1 cellular context compared by ENCODE assay signal in the genomic region with DNA sequence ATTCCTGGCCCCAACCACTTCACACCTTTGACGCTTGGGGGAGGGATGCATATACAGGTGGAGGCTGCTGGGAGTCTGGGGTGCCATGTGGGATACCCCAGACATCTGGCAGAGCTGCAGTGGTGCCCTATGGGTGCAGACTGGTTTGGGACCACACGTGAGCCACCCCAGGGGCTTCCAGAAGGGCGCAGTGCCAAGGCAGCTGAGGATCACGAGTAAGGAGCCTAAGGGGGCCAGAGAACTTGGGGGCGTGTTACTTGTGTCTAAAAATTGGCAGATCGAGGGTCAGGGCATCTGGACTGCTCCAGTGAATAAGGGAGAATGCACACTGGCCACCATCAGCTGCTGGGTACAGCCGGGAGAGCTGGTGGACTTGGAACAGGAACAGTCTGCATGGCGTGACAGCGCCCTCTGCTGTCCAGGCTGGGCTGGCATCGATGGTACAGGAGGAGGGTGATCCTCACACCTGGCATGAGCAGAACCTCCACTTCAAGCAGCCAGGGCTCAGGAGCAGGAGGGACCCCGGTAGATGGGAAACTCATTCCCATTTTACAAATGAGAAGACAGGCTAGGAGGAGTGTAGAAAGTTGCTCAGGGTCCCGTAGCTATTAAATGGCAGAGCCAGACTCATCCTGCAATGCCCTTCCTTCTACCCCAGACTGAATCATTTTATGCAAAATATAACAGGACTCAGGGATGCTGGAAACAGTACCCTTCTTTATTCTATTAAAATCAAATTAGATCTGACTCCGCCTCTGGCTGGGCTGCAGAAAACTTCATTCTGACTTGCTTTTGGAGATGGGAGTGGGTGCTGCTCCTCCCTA.
TF ChIP-seq lines count a peak whose summit lies in the region.

No MANE protein-coding gene starts in this region.

TF ChIP-seq in K562, 482 proteins besides CTCF, POLR2A, EP300 and RAD21 (continues in another document):
- TF ChIP-seq, protein P1, sequence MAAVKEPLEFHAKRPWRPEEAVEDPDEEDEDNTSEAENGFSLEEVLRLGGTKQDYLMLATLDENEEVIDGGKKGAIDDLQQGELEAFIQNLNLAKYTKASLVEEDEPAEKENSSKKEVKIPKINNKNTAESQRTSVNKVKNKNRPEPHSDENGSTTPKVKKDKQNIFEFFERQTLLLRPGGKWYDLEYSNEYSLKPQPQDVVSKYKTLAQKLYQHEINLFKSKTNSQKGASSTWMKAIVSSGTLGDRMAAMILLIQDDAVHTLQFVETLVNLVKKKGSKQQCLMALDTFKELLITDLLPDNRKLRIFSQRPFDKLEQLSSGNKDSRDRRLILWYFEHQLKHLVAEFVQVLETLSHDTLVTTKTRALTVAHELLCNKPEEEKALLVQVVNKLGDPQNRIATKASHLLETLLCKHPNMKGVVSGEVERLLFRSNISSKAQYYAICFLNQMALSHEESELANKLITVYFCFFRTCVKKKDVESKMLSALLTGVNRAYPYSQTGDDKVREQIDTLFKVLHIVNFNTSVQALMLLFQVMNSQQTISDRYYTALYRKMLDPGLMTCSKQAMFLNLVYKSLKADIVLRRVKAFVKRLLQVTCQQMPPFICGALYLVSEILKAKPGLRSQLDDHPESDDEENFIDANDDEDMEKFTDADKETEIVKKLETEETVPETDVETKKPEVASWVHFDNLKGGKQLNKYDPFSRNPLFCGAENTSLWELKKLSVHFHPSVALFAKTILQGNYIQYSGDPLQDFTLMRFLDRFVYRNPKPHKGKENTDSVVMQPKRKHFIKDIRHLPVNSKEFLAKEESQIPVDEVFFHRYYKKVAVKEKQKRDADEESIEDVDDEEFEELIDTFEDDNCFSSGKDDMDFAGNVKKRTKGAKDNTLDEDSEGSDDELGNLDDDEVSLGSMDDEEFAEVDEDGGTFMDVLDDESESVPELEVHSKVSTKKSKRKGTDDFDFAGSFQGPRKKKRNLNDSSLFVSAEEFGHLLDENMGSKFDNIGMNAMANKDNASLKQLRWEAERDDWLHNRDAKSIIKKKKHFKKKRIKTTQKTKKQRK (IDR thresholded peaks at IDR 0.05; ENCODE audit: borderline replicate concordance, low read depth, low read length), result no peak
- TF ChIP-seq ZBTB8A (IDR thresholded peaks at IDR 0.05; ENCODE audit: partially characterized antibody) (no peak), MAZ (CRISPR knock-in tag; conservative IDR thresholded peaks at IDR 0.05 in 1 of 2, IDR thresholded peaks at IDR 0.05 in 1 of 2) (peak in 1 of 2 experiments; percentile 32; a peak in 1 of 4 replicates), ZNF140 (CRISPR knock-in tag; IDR thresholded peaks at IDR 0.05) (no peak), ZNF76 (CRISPR knock-in tag; IDR thresholded peaks at IDR 0.05; ENCODE audit: borderline replicate concordance) (no peak), KAT7 (CRISPR knock-in tag; IDR thresholded peaks at IDR 0.05; ENCODE audit: borderline replicate concordance) (no peak), ZNF197 (CRISPR knock-in tag; IDR thresholded peaks at IDR 0.05; ENCODE audit: low read depth) (no peak), DACH1 (IDR thresholded peaks at IDR 0.05; ENCODE audit: partially characterized antibody) (no peak), TEAD4 (IDR thresholded peaks at IDR 0.05; ENCODE audit: low read length) (no peak), TEAD4 (CRISPR knock-in tag; IDR thresholded peaks at IDR 0.05; ENCODE audit: borderline replicate concordance) (no peak), SNRNP70 (optimal IDR thresholded peaks at IDR 0.05; ENCODE audit: low read depth, low read length) (no peak), FIP1L1 (IDR thresholded peaks at IDR 0.05; ENCODE audit: low read depth, low read length, poor library complexity, severe bottlenecking) (no peak), SRSF9 (IDR thresholded peaks at IDR 0.05; ENCODE audit: borderline replicate concordance, low read depth, low read length) (no peak), HOXB6 (CRISPR knock-in tag; IDR thresholded peaks at IDR 0.05; ENCODE audit: borderline replicate concordance) (no peak), ZNF592 (IDR thresholded peaks at IDR 0.05) (no peak), ZC3H11A (IDR thresholded peaks at IDR 0.05; ENCODE audit: low read depth, low read length) (no peak), TEAD2 (tag; IDR thresholded peaks at IDR 0.05) (no peak), EGR1 (conservative IDR thresholded peaks at IDR 0.05) (no peak), RBFOX2 (IDR thresholded peaks at IDR 0.05; ENCODE audit: low read depth, low read length) (no peak), CC2D1A (IDR thresholded peaks at IDR 0.05) (peak; percentile 70), ZNF583 (CRISPR knock-in tag; IDR thresholded peaks at IDR 0.05) (no peak), NFYB (IDR thresholded peaks at IDR 0.05; ENCODE audit: extremely low read depth, insufficient read length) (no peak), GTF2E2 (tag; IDR thresholded peaks at IDR 0.05) (no peak), CREM (IDR thresholded peaks at IDR 0.05; ENCODE audit: low read depth) (peak; percentile 50; the same call in 1 of the 2 replicates), ZNF24 (IDR thresholded peaks at IDR 0.05) (no peak), TCF15 (CRISPR knock-in tag; IDR thresholded peaks at IDR 0.05) (no peak), ZNF263 (CRISPR knock-in tag; IDR thresholded peaks at IDR 0.05; ENCODE audit: borderline replicate concordance) (peak; percentile 46; the same call in 1 of the 2 replicates), GATA2 (CRISPR knock-in tag; IDR thresholded peaks at IDR 0.05) (no peak), STAG1 (CRISPR knock-in tag; IDR thresholded peaks at IDR 0.05; ENCODE audit: borderline replicate concordance) (peak; percentile 79; the same call in 1 of the 2 replicates), ARID2 (IDR thresholded peaks at IDR 0.05) (peak; percentile 76; the same call in 1 of the 2 replicates), RB1 (IDR thresholded peaks at IDR 0.05; ENCODE audit: low read depth) (peak; percentile 48; the same call in 1 of the 2 replicates), FOSL1 (tag; conservative IDR thresholded peaks at IDR 0.05) (no peak), ZNF408 (CRISPR knock-in tag; IDR thresholded peaks at IDR 0.05; ENCODE audit: low read depth) (no peak), TFAP4 (CRISPR knock-in tag; IDR thresholded peaks at IDR 0.05; ENCODE audit: borderline replicate concordance) (peak; percentile 76; the same call in 1 of the 2 replicates)
- TF ChIP-seq, protein P2, sequence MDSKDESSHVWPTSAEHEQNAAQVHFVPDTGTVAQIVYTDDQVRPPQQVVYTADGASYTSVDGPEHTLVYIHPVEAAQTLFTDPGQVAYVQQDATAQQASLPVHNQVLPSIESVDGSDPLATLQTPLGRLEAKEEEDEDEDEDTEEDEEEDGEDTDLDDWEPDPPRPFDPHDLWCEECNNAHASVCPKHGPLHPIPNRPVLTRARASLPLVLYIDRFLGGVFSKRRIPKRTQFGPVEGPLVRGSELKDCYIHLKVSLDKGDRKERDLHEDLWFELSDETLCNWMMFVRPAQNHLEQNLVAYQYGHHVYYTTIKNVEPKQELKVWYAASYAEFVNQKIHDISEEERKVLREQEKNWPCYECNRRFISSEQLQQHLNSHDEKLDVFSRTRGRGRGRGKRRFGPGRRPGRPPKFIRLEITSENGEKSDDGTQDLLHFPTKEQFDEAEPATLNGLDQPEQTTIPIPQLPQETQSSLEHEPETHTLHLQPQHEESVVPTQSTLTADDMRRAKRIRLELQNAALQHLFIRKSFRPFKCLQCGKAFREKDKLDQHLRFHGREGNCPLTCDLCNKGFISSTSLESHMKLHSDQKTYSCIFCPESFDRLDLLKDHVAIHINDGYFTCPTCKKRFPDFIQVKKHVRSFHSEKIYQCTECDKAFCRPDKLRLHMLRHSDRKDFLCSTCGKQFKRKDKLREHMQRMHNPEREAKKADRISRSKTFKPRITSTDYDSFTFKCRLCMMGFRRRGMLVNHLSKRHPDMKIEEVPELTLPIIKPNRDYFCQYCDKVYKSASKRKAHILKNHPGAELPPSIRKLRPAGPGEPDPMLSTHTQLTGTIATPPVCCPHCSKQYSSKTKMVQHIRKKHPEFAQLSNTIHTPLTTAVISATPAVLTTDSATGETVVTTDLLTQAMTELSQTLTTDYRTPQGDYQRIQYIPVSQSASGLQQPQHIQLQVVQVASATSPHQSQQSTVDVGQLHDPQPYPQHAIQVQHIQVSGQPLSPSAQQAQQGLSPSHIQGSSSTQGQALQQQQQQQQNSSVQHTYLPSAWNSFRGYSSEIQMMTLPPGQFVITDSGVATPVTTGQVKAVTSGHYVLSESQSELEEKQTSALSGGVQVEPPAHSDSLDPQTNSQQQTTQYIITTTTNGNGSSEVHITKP (IDR thresholded peaks at IDR 0.05; ENCODE audit: partially characterized antibody), result no peak
- TF ChIP-seq, protein P3, sequence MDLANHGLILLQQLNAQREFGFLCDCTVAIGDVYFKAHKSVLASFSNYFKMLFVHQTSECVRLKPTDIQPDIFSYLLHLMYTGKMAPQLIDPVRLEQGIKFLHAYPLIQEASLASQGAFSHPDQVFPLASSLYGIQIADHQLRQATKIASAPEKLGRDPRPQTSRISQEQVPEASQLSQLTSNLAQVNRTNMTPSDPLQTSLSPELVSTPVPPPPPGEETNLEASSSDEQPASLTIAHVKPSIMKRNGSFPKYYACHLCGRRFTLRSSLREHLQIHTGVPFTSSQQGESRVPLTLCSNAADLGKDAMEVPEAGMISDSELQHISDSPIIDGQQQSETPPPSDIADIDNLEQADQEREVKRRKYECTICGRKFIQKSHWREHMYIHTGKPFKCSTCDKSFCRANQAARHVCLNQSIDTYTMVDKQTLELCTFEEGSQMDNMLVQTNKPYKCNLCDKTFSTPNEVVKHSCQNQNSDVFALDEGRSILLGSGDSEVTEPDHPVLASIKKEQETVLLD (IDR thresholded peaks at IDR 0.05), result no peak
- TF ChIP-seq, protein P4, sequence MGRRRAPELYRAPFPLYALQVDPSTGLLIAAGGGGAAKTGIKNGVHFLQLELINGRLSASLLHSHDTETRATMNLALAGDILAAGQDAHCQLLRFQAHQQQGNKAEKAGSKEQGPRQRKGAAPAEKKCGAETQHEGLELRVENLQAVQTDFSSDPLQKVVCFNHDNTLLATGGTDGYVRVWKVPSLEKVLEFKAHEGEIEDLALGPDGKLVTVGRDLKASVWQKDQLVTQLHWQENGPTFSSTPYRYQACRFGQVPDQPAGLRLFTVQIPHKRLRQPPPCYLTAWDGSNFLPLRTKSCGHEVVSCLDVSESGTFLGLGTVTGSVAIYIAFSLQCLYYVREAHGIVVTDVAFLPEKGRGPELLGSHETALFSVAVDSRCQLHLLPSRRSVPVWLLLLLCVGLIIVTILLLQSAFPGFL (CRISPR knock-in tag; IDR thresholded peaks at IDR 0.05), result no peak
- TF ChIP-seq, protein P5, sequence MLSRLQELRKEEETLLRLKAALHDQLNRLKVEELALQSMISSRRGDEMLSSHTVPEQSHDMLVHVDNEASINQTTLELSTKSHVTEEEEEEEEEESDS (CRISPR knock-in tag; IDR thresholded peaks at IDR 0.05), result no peak
- TF ChIP-seq, protein P6, sequence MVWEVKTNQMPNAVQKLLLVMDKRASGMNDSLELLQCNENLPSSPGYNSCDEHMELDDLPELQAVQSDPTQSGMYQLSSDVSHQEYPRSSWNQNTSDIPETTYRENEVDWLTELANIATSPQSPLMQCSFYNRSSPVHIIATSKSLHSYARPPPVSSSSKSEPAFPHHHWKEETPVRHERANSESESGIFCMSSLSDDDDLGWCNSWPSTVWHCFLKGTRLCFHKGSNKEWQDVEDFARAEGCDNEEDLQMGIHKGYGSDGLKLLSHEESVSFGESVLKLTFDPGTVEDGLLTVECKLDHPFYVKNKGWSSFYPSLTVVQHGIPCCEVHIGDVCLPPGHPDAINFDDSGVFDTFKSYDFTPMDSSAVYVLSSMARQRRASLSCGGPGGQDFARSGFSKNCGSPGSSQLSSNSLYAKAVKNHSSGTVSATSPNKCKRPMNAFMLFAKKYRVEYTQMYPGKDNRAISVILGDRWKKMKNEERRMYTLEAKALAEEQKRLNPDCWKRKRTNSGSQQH (CRISPR knock-in tag; IDR thresholded peaks at IDR 0.05), result no peak
- TF ChIP-seq, protein P7, sequence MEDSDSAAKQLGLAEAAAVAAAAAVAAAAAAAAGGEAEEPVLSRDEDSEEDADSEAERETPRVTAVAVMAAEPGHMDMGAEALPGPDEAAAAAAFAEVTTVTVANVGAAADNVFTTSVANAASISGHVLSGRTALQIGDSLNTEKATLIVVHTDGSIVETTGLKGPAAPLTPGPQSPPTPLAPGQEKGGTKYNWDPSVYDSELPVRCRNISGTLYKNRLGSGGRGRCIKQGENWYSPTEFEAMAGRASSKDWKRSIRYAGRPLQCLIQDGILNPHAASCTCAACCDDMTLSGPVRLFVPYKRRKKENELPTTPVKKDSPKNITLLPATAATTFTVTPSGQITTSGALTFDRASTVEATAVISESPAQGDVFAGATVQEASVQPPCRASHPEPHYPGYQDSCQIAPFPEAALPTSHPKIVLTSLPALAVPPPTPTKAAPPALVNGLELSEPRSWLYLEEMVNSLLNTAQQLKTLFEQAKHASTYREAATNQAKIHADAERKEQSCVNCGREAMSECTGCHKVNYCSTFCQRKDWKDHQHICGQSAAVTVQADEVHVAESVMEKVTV (CRISPR knock-in tag; IDR thresholded peaks at IDR 0.05), result peak; percentile 79
